ENCODE assay signal across 1 cellular context in the genomic region with DNA sequence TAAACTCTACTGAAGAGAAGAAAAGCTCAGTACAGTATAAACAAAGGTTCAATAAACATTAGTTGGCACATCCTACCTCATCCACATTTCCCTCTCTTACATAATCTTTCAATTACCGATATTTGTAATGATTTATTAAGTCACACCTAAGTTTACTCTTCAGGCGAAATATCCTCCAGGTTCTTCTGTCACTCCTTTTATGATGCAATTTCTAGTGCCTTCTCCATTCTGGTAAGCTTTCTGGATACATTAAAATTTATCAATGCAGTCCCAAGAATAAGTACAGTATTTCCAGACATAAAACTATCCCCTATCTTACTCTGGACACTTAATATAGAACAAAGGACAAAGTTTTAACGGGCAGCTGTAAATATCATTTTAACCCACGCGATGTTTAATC.
TF ChIP-seq lines count a peak whose summit lies in the region.

No MANE protein-coding gene starts in this region.

TF ChIP-seq in HepG2, 621 proteins besides CTCF, POLR2A, EP300 and RAD21:
- TF ChIP-seq PHF20 (CRISPR knock-in tag; IDR thresholded peaks at IDR 0.05), result no peak
- TF ChIP-seq MED1 (CRISPR knock-in tag; IDR thresholded peaks at IDR 0.05), result no peak
- TF ChIP-seq SOX13 (IDR thresholded peaks at IDR 0.05), result no peak
- no peak for TF ChIP-seq SOX13 (CRISPR knock-in tag; conservative IDR thresholded peaks at IDR 0.05 in 1 of 2, IDR thresholded peaks at IDR 0.05 in 1 of 2)
- TF ChIP-seq, protein P1, sequence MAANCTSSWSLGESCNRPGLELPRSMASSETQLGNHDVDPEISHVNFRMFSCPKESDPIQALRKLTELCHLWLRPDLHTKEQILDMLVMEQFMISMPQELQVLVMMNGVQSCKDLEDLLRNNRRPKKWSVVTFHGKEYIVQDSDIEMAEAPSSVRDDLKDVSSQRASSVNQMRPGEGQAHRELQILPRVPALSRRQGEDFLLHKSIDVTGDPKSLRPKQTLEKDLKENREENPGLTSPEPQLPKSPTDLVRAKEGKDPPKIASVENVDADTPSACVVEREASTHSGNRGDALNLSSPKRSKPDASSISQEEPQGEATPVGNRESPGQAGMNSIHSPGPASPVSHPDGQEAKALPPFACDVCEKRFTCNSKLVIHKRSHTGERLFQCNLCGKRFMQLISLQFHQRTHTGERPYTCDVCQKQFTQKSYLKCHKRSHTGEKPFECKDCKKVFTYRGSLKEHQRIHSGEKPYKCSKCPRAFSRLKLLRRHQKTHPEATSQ (CRISPR knock-in tag; IDR thresholded peaks at IDR 0.05; ENCODE audit: borderline replicate concordance), result no peak
- TF ChIP-seq, protein P2, sequence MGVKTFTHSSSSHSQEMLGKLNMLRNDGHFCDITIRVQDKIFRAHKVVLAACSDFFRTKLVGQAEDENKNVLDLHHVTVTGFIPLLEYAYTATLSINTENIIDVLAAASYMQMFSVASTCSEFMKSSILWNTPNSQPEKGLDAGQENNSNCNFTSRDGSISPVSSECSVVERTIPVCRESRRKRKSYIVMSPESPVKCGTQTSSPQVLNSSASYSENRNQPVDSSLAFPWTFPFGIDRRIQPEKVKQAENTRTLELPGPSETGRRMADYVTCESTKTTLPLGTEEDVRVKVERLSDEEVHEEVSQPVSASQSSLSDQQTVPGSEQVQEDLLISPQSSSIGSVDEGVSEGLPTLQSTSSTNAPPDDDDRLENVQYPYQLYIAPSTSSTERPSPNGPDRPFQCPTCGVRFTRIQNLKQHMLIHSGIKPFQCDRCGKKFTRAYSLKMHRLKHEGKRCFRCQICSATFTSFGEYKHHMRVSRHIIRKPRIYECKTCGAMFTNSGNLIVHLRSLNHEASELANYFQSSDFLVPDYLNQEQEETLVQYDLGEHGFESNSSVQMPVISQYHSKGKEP (CRISPR knock-in tag; IDR thresholded peaks at IDR 0.05), result no peak
- TF ChIP-seq SRSF1 (optimal IDR thresholded peaks at IDR 0.05; ENCODE audit: low read depth, low read length), result no peak
- TF ChIP-seq MEF2D (CRISPR knock-in tag; IDR thresholded peaks at IDR 0.05), result no peak
- TF ChIP-seq ZFYVE20 (CRISPR knock-in tag; IDR thresholded peaks at IDR 0.05; ENCODE audit: borderline replicate concordance, low read depth), result no peak
- TF ChIP-seq FOXA1 (IDR thresholded peaks at IDR 0.05), result no peak
- no peak for TF ChIP-seq FOXA1 (CRISPR knock-in tag; IDR thresholded peaks at IDR 0.05)
- TF ChIP-seq, protein P3, sequence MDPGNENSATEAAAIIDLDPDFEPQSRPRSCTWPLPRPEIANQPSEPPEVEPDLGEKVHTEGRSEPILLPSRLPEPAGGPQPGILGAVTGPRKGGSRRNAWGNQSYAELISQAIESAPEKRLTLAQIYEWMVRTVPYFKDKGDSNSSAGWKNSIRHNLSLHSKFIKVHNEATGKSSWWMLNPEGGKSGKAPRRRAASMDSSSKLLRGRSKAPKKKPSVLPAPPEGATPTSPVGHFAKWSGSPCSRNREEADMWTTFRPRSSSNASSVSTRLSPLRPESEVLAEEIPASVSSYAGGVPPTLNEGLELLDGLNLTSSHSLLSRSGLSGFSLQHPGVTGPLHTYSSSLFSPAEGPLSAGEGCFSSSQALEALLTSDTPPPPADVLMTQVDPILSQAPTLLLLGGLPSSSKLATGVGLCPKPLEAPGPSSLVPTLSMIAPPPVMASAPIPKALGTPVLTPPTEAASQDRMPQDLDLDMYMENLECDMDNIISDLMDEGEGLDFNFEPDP (CRISPR knock-in tag; conservative IDR thresholded peaks at IDR 0.05), result no peak
- TF ChIP-seq, protein P4, sequence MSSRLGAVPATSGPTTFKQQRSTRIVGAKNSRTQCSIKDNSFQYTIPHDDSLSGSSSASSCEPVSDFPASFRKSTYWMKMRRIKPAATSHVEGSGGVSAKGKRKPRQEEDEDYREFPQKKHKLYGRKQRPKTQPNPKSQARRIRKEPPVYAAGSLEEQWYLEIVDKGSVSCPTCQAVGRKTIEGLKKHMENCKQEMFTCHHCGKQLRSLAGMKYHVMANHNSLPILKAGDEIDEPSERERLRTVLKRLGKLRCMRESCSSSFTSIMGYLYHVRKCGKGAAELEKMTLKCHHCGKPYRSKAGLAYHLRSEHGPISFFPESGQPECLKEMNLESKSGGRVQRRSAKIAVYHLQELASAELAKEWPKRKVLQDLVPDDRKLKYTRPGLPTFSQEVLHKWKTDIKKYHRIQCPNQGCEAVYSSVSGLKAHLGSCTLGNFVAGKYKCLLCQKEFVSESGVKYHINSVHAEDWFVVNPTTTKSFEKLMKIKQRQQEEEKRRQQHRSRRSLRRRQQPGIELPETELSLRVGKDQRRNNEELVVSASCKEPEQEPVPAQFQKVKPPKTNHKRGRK (CRISPR knock-in tag; IDR thresholded peaks at IDR 0.05), result no peak
- no peak for TF ChIP-seq ZNF263 (CRISPR knock-in tag; IDR thresholded peaks at IDR 0.05)
- TF ChIP-seq BRCA1 (CRISPR knock-in tag; IDR thresholded peaks at IDR 0.05), result no peak
- TF ChIP-seq ZNF605 (CRISPR knock-in tag; IDR thresholded peaks at IDR 0.05), result no peak
- TF ChIP-seq, protein P5, sequence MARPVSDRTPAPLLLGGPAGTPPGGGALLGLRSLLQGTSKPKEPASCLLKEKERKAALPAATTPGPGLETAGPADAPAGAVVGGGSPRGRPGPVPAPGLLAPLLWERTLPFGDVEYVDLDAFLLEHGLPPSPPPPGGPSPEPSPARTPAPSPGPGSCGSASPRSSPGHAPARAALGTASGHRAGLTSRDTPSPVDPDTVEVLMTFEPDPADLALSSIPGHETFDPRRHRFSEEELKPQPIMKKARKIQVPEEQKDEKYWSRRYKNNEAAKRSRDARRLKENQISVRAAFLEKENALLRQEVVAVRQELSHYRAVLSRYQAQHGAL (CRISPR knock-in tag; IDR thresholded peaks at IDR 0.05; ENCODE audit: not compliant biosample characterization), result no peak
- TF ChIP-seq ZFAT (CRISPR knock-in tag; conservative IDR thresholded peaks at IDR 0.05), result no peak
